Comparison of ENCODE assay signal across 8 cellular contexts in genomic region chr1:48530727-48531351, GRCh38. TPM values are rescaled to one million over a fixed set of nuclear protein-coding genes. Genes with fewer than 3 reads are reported as not detected.
A peak's percentile ranks its signal among the peaks of the same experiment; 100 is the strongest.
DNase-seq lines count a peak whose midpoint lies in the region; ATAC-seq, FAIRE-seq and TF ChIP-seq lines count a peak whose summit lies in the region.

No MANE protein-coding gene starts in this region.

- intact Hi-C loops in tibial artery (cut with DNase I; ENCODE audit: low total_unique reads): no loop called here

- H3K4me1 Mint-ChIP-seq in activated T-helper 17 cell treated with anti-CD3 and anti-CD28 coated beads, Interleukin-2, amount 50 U/mL, for 72 hours: no peaks in the 10 kb centered on the region

- H3K36me3 ChIP-seq in tibial artery: no peaks in the 10 kb centered on the region

- H3K36me3 Mint-ChIP-seq in activated T-helper 17 cell treated with anti-CD3 and anti-CD28 coated beads, Interleukin-2, amount 50 U/mL, for 72 hours (ENCODE audit: low read depth): no peaks in the 10 kb centered on the region

- no peak overlapping the region for H3K4me3 ChIP-seq in tibial artery

- no peaks in the 10 kb centered on the region for H3K9me3 ChIP-seq in tibial artery

- H3K4me1 ChIP-seq in tibial artery: no peaks in the 10 kb centered on the region

- no peak for TF ChIP-seq POLR2A in GM12891 (IDR thresholded peaks at IDR 0.05; ENCODE audit: low read depth, low read length)

- no peaks in the 10 kb centered on the region for H3K9me3 Mint-ChIP-seq in activated T-helper 17 cell treated with anti-CD3 and anti-CD28 coated beads, Interleukin-2, amount 50 U/mL, for 72 hours

- FAIRE-seq in GM12891 (lab: Jason Lieb, UNC): peak; percentile 58

- no peak overlapping the region for H3K27ac ChIP-seq in tibial artery

- ATAC-seq in HG03045 (IDR thresholded peaks at IDR 0.05; ENCODE audit: unreplicated experiment): peak; percentile 53
- ATAC-seq in activated T-helper 17 cell treated with anti-CD3 and anti-CD28 coated beads, Interleukin-2, amount 50 U/mL, for 72 hours (replicated peaks): peak; percentile 21

- H3K27me3 Mint-ChIP-seq in activated T-helper 17 cell treated with anti-CD3 and anti-CD28 coated beads, Interleukin-2, amount 50 U/mL, for 72 hours: peaks cover 29% of the 10 kb centered on the region

- TF ChIP-seq CTCF in tibial artery (IDR thresholded peaks at IDR 0.05): no peak

- H3K27me3 ChIP-seq in tibial artery: peaks cover 0 to 17% of the 10 kb centered on the region in 2 donors

- no peak overlapping the region for H3K27ac Mint-ChIP-seq in activated T-helper 17 cell treated with anti-CD3 and anti-CD28 coated beads, Interleukin-2, amount 50 U/mL, for 72 hours

- H3K4me3 Mint-ChIP-seq in activated T-helper 17 cell treated with anti-CD3 and anti-CD28 coated beads, Interleukin-2, amount 50 U/mL, for 72 hours: no peak overlapping the region

- DNase-seq in AG08396 (ENCODE audit: low spot score): peak; percentile 36
- peak; percentile 33 for DNase-seq in GM12891 (ENCODE audit: insufficient read length, low spot score)
- DNase-seq in NCI-H2107 (lab: John Stamatoyannopoulos, UW): peak; percentile 68
- peak; percentile 78 for DNase-seq in iPS DF 4.7 (ENCODE audit: extremely low read depth, low spot score)
- peak; percentile 36 to 43 for DNase-seq in stimulated activated CD4-positive, alpha-beta T cell treated with anti-CD3 and anti-CD28 coated beads, Interleukin-2, amount 100 ng/mL, for 48 hours
- DNase-seq in tibial artery: no peak

TF ChIP-seq in GM12891, 5 proteins besides CTCF, POLR2A, EP300 and RAD21:
- TF ChIP-seq SPI1 (IDR thresholded peaks at IDR 0.05; ENCODE audit: low read depth, low read length): no peak
- TF ChIP-seq POLR2AphosphoS5 (IDR thresholded peaks at IDR 0.05; ENCODE audit: low read depth, low read length): no peak
- no peak for TF ChIP-seq TAF1 (IDR thresholded peaks at IDR 0.05; ENCODE audit: low read depth, low read length)
- TF ChIP-seq PAX5 (IDR thresholded peaks at IDR 0.05; ENCODE audit: insufficient read depth, low read length, severe bottlenecking): no peak
- TF ChIP-seq POU2F2 (IDR thresholded peaks at IDR 0.05; ENCODE audit: low read depth, low read length): no peak

RNA-seq across cellular contexts. Expression of gene SPATA6, which starts 58.8 kb away (rescaled TPM):
- not detected for polyA plus RNA-seq in GM12891 (2012; ENCODE audit: low read depth, missing spikeins)
- 1 to 10 TPM; 1.1 to 2.7 TPM for total RNA-seq in activated T-helper 17 cell treated with anti-CD3 and anti-CD28 coated beads, Interleukin-2, amount 50 U/mL, for 72 hours

Comparison
In these comparisons a context has a peak if more than half of its experiments do, and no peak if none do; other contexts are left out.
1. DNase-seq: peak in AG08396 (single experiment), GM12891 (single experiment), NCI-H2107 (single experiment), iPS DF 4.7 (single experiment) and stimulated activated CD4-positive, alpha-beta T cell treated with anti-CD3 and anti-CD28 coated beads, Interleukin-2, amount 100 ng/mL, for 48 hours (2 of 2); none in tibial artery (0 of 2).